Comparison of ENCODE assay signal across 11 cellular contexts in the genomic region with DNA sequence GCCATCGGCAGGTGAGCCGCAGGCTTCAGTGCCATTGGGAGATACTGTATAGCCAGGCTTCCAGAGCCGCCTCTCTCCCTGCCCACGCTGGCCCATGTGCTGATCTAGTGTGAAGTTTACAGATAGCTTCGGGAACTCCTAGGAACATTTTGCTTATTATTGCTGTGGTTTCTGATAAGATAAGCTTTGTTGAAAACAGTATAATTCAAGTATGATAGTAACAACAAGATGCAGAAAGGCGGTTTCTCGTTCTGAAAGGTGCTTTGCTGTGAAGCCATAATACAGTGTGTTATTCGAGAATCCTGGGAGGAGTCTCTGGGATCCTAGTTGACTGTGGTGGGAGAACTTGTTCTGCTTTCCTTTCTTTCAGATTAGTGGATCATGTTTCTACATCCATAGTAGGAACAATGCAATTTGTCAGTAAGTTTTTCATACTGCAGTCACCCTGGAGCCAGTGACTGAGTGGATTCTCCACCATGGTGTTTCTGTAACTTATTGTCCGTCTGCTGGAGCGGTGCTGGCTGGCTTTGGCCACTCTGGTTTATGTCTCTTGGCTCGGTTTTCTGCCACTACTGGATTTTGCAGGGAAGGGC. TPM values are rescaled to one million over a fixed set of nuclear protein-coding genes. Genes with fewer than 3 reads are reported as not detected.
DNase-seq lines count a peak whose midpoint lies in the region; ATAC-seq and TF ChIP-seq lines count a peak whose summit lies in the region.
"Had no signal": no experiment of that assay in that cellular context is flagged by ENCODE, and none has a peak within 500 bp of the region (broad histone marks: within the 10 kb centered on the region; RNA-seq: fewer than 3 reads in every experiment).

No MANE protein-coding gene starts in this region.

- H3K9ac ChIP-seq in H9 (ENCODE audit: extremely low read depth, insufficient read length, low read length): no peak overlapping the region

- WGBS in H9 (ENCODE audit: extremely low coverage, insufficient read length, low lambda C conversion rate): no CpG with 5 or more reads among the region's 11 CpGs

- H2AK5ac ChIP-seq in H9 (ENCODE audit: insufficient read length, low read length): no peak overlapping the region

- no peaks in the 10 kb centered on the region for H3K27me3 Mint-ChIP-seq in H9 (ENCODE audit: low read depth)
- H3K27me3 Mint-ChIP-seq in WTC11 (ENCODE audit: low read depth): no peaks in the 10 kb centered on the region

- TF ChIP-seq CTCF in H9 (conservative IDR thresholded peaks at IDR 0.05) (no peak), WTC11 (IDR thresholded peaks at IDR 0.05) (no peak)

- no peak overlapping the region; a peak in 1 of 5 replicates for H3K4me3 Mint-ChIP-seq in H9
- H3K4me3 Mint-ChIP-seq in WTC11: no peak overlapping the region
- H3K4me3 Mint-ChIP-seq: T-helper 1 cell treated with Interleukin-12 subunit alpha and Interleukin-12 subunit beta and Interleukin-4 antibody, amounts not matched to agents 30 μg/mL and 1 μg/mL, for 36 hours had no signal

- H4K5ac ChIP-seq in H9 (ENCODE audit: insufficient read length, low read depth, low read length): no peak overlapping the region

- H2BK15ac ChIP-seq in H9 (ENCODE audit: low read depth, low read length): no peak overlapping the region

- no peaks in the 10 kb centered on the region for H4K20me1 ChIP-seq in H9 (ENCODE audit: control insufficient read depth, insufficient read depth, insufficient read length)

- no peak overlapping the region for H2AFZ ChIP-seq in H9 (ENCODE audit: low read length)

- H3K9me3 Mint-ChIP-seq in H9 (no peaks in the 10 kb centered on the region), WTC11 (no peaks in the 10 kb centered on the region)
- H3K9me3 Mint-ChIP-seq: T-helper 1 cell treated with Interleukin-12 subunit alpha and Interleukin-12 subunit beta and Interleukin-4 antibody, amounts not matched to agents 30 μg/mL and 1 μg/mL, for 36 hours had no signal

- H3K36me3 Mint-ChIP-seq in H9 (ENCODE audit: insufficient read depth in 1 of 3, low read depth in 3 of 3): peaks cover 9 to 10% (median 9%) of the 10 kb centered on the region in 3 experiments
- no peaks in the 10 kb centered on the region; the same call in 1 of the 2 replicates for H3K36me3 Mint-ChIP-seq in WTC11

- DNase-seq in H9 (no peak), WTC11 (ENCODE audit: low spot score) (no peak), left ventricle myocardium superior (no peak), sciatic nerve (ENCODE audit: low spot score) (no peak), ecto neural progenitor cell (ENCODE audit: low spot score) (no peak), SW 1271 (lab: John Stamatoyannopoulos, UW) (no peak)
- DNase-seq: Karpas-422, mammary epithelial cell had no signal

- POLR2A ChIA-PET in WTC11 (lab: Charles Lee): interaction anchor here (0.7 kb wide), 1 partner anchor 56 kb away, joined by 3 read pairs; no protein-coding TSS in a partner anchor

- CTCF ChIA-PET in WTC11 (lab: Charles Lee): interaction anchor here (1.0 to 1.2 kb wide), 2 partner anchors 8 to 31 kb away, joined by 6 to 10 read pairs; no protein-coding TSS in a partner anchor

- no peak overlapping the region for H3K4ac ChIP-seq in H9 (ENCODE audit: low read depth, low read length)

- no peak overlapping the region for H4K91ac ChIP-seq in H9 (ENCODE audit: insufficient read length, low read depth, low read length)

- H4K8ac ChIP-seq in H9 (replicated peaks; ENCODE audit: insufficient read length, low read depth, low read length): no peak overlapping the region

- no peaks in the 10 kb centered on the region for H3K23me2 ChIP-seq in H9 (ENCODE audit: insufficient read length, low read depth, low read length, poor library complexity, severe bottlenecking)

- H3K4me1 Mint-ChIP-seq in H9: peaks cover 14 to 29% of the 10 kb centered on the region in 2 experiments
- H3K4me1 Mint-ChIP-seq in WTC11: peaks cover 14% of the 10 kb centered on the region

- H2BK5ac ChIP-seq in H9 (ENCODE audit: insufficient read length, low read length): no peak overlapping the region

- H3K4me1 ChIP-seq in H9 (ENCODE audit: insufficient read depth, low read length): peaks cover 3% of the 10 kb centered on the region; the same call in 1 of the 2 replicates

- no peak overlapping the region for H2BK12ac ChIP-seq in H9 (ENCODE audit: insufficient read length, low read depth, low read length)

- H3K27ac ChIP-seq in H9 (ENCODE audit: insufficient read length, low read depth, low read length): no peak overlapping the region

- H3K27ac Mint-ChIP-seq in H9 (peak overlapping the region in 2 of 3 experiments; percentile 63 to 88; a peak in 4 of 7 replicates), WTC11 (peak overlapping the region; percentile 69; the same call in 1 of the 2 replicates)
- H3K27ac Mint-ChIP-seq: T-helper 1 cell treated with Interleukin-12 subunit alpha and Interleukin-12 subunit beta and Interleukin-4 antibody, amounts not matched to agents 30 μg/mL and 1 μg/mL, for 36 hours had no signal

- peak; percentile 45; the same call in 1 of the 2 replicates for ATAC-seq in WTC11
- peak; percentile 71 for ATAC-seq in left ventricle myocardium superior
- peak; percentile 83 for ATAC-seq in sciatic nerve
- no peak for ATAC-seq in GM19455 (IDR thresholded peaks at IDR 0.05; ENCODE audit: unreplicated experiment)
- ATAC-seq in GM19351 (IDR thresholded peaks at IDR 0.05; ENCODE audit: unreplicated experiment): no peak

- no peak overlapping the region for H2BK120ac ChIP-seq in H9 (ENCODE audit: low read depth, low read length, poor library complexity, severe bottlenecking)

- H3K23ac ChIP-seq in H9 (ENCODE audit: insufficient read length, low read depth, low read length): no peak overlapping the region

- peak overlapping the region; percentile 24 for H3K4me2 ChIP-seq in H9 (ENCODE audit: insufficient read depth, insufficient read length, low read length)

- H3K79me1 ChIP-seq in H9 (ENCODE audit: insufficient read depth, low read depth, low read length, poor library complexity, severe bottlenecking): no peaks in the 10 kb centered on the region

- H3K18ac ChIP-seq in H9 (ENCODE audit: insufficient read length, low read depth, low read length): no peak overlapping the region

- intact Hi-C loops in left ventricle myocardium superior (cut with micrococcal nuclease) (no loop called here), sciatic nerve (cut with DNase I) (no loop called here)

- no peak overlapping the region for H3K14ac ChIP-seq in H9 (ENCODE audit: insufficient read depth, low read length)

- H3K79me2 ChIP-seq in H9 (ENCODE audit: insufficient read depth, low read length): no peaks in the 10 kb centered on the region

- no peak overlapping the region for H2BK20ac ChIP-seq in H9 (ENCODE audit: low read depth, low read length, poor library complexity, severe bottlenecking)

- no peaks in the 10 kb centered on the region for H3K9me3 ChIP-seq in H9 (ENCODE audit: control insufficient read depth, low read depth, low read length)

- no peak overlapping the region for H3K56ac ChIP-seq in H9 (ENCODE audit: insufficient read length, low read depth, low read length)

- no peaks in the 10 kb centered on the region for H3K27me3 ChIP-seq in H9 (ENCODE audit: insufficient read depth, low read length)

- no peak overlapping the region for H3T11ph ChIP-seq in H9 (ENCODE audit: low read length)

TF ChIP-seq in WTC11, 78 proteins besides CTCF, POLR2A, EP300 and RAD21 (continues in another document):
- TF ChIP-seq MYBL2 (CRISPR knock-in tag; IDR thresholded peaks at IDR 0.05) (no peak), TEAD4 (CRISPR knock-in tag; IDR thresholded peaks at IDR 0.05) (no peak)
- TF ChIP-seq, protein P1, sequence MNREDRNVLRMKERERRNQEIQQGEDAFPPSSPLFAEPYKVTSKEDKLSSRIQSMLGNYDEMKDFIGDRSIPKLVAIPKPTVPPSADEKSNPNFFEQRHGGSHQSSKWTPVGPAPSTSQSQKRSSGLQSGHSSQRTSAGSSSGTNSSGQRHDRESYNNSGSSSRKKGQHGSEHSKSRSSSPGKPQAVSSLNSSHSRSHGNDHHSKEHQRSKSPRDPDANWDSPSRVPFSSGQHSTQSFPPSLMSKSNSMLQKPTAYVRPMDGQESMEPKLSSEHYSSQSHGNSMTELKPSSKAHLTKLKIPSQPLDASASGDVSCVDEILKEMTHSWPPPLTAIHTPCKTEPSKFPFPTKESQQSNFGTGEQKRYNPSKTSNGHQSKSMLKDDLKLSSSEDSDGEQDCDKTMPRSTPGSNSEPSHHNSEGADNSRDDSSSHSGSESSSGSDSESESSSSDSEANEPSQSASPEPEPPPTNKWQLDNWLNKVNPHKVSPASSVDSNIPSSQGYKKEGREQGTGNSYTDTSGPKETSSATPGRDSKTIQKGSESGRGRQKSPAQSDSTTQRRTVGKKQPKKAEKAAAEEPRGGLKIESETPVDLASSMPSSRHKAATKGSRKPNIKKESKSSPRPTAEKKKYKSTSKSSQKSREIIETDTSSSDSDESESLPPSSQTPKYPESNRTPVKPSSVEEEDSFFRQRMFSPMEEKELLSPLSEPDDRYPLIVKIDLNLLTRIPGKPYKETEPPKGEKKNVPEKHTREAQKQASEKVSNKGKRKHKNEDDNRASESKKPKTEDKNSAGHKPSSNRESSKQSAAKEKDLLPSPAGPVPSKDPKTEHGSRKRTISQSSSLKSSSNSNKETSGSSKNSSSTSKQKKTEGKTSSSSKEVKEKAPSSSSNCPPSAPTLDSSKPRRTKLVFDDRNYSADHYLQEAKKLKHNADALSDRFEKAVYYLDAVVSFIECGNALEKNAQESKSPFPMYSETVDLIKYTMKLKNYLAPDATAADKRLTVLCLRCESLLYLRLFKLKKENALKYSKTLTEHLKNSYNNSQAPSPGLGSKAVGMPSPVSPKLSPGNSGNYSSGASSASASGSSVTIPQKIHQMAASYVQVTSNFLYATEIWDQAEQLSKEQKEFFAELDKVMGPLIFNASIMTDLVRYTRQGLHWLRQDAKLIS (CRISPR knock-in tag; IDR thresholded peaks at IDR 0.05; ENCODE audit: borderline replicate concordance): no peak

RNA-seq across cellular contexts. Expression of a gene that starts 31.5 kb away (rescaled TPM):
- total RNA-seq in H9 (2021) (37.1 TPM in 2 replicates), WTC11 (2021) (37.1 to 38.6 TPM (median 37.9 TPM) in 3 replicates), left ventricle myocardium superior (28.3 TPM), sciatic nerve (56.0 TPM)

RNA-seq across cellular contexts. Expression of a gene that starts 55.3 kb away (rescaled TPM):
- 38.8 and 39.3 TPM in 2 replicates for total RNA-seq in H9 (2021)
- 37.8 to 43.6 TPM (median 40.7 TPM) in 3 replicates for total RNA-seq in WTC11 (2021)
- 9.8 TPM for total RNA-seq in left ventricle myocardium superior
- total RNA-seq in sciatic nerve: 10.4 TPM

RNA-seq across cellular contexts. Expression of a gene that starts 60.0 kb away (rescaled TPM):
- total RNA-seq in H9 (2021) (319 and 320 TPM in 2 replicates), WTC11 (2021) (467 to 550 TPM (median 535 TPM) in 3 replicates), left ventricle myocardium superior (89.2 TPM), sciatic nerve (68.3 TPM)

Comparison
In these comparisons a context has a peak if more than half of its experiments do, and no peak if none do; other contexts are left out.
1. ATAC-seq: peak in WTC11 (single experiment), left ventricle myocardium superior (single experiment) and sciatic nerve (single experiment); none in GM19455 (single experiment) and GM19351 (single experiment).